In genomic region chr11:2154889-2155288, GRCh38 we compare ENCODE assay signal across 36 cellular contexts. TPM values are rescaled to one million over a fixed set of nuclear protein-coding genes. Genes with fewer than 3 reads are reported as not detected.
"Had no signal": no experiment of that assay in that cellular context is flagged by ENCODE, and none has a peak within 500 bp of the region (broad histone marks: within the 10 kb centered on the region; RNA-seq: fewer than 3 reads in every experiment).

No MANE protein-coding gene starts in this region.

- H3K4me1 ChIP-seq: foreskin keratinocyte had no signal

- H3K27me3 ChIP-seq: ascending aorta, gastrocnemius medialis had no signal

- FAIRE-seq: bronchial epithelial cell, colon had no signal

- H3K9me3 ChIP-seq: ascending aorta, esophagus muscularis mucosa, gastrocnemius medialis, heart left ventricle had no signal

- H3K36me3 ChIP-seq: ascending aorta, brain microvascular endothelial cell, esophagus muscularis mucosa, gastrocnemius medialis, heart left ventricle had no signal

- H3K4me3 ChIP-seq: ascending aorta, esophagus muscularis mucosa, gastrocnemius medialis, heart left ventricle had no signal

- ATAC-seq: activated CD4-positive, alpha-beta T cell treated with anti-CD3 and anti-CD28 coated beads for 36 hours; activated CD8-positive, alpha-beta memory T cell treated with anti-CD3 and anti-CD28 coated beads, Interleukin-2, amount 10 ng/mL, durations not matched to agents 7 days and 5 days; activated CD8-positive, alpha-beta T cell treated with anti-CD3 and anti-CD28 coated beads, Interleukin-2, amount 10 ng/mL, durations not matched to agents 7 days and 5 days; activated naive CD4-positive, alpha-beta T cell treated with anti-CD3 and anti-CD28 coated beads, Interleukin-2, amount 50 U/mL, for 72 hours; effector memory CD8-positive, alpha-beta T cell; foreskin keratinocyte; gastrocnemius medialis; heart left ventricle; T-helper 17 cell had no signal

- DNase-seq: activated CD4-positive, alpha-beta memory T cell treated with anti-CD3 and anti-CD28 coated beads for 36 hours; activated CD4-positive, alpha-beta T cell treated with anti-CD3 and anti-CD28 coated beads for 36 hours; activated CD4-positive, alpha-beta T cell treated with anti-CD3 and anti-CD28 coated beads, Interleukin-2, amount 10 ng/mL, durations not matched to agents 24 days and 14 days; activated CD4-positive, CD25-positive, alpha-beta regulatory T cell; activated CD4-positive, CD25-positive, alpha-beta regulatory T cell treated with anti-CD3 and anti-CD28 coated beads, Interleukin-2, amount 50 U/mL, for 72 hours; activated CD8-positive, alpha-beta memory T cell treated with anti-CD3 and anti-CD28 coated beads, Interleukin-2, amount 10 ng/mL, durations not matched to agents 7 days and 5 days; activated CD8-positive, alpha-beta memory T cell treated with anti-CD3 and anti-CD28 coated beads, Interleukin-2, amount 50 U/mL, for 4 hours; activated CD8-positive, alpha-beta T cell treated with anti-CD3 and anti-CD28 coated beads, Interleukin-2, amount 10 ng/mL, durations not matched to agents 7 days and 5 days; activated effector memory CD4-positive, alpha-beta T cell treated with anti-CD3 and anti-CD28 coated beads, Interleukin-2, amount 50 U/mL, for 16 hours; activated naive CD4-positive, alpha-beta T cell treated with anti-CD3 and anti-CD28 coated beads, Interleukin-2, amount 10 ng/mL, durations not matched to agents 7 days and 5 days; activated naive CD8-positive, alpha-beta T cell treated with anti-CD3 and anti-CD28 coated beads, Interleukin-2, amount 10 ng/mL, durations not matched to agents 7 days and 5 days; activated T-cell treated with anti-CD3 and anti-CD28 coated beads, Interleukin-2, amount 50 U/mL, for 1 hour; activated T-cell treated with anti-CD3 and anti-CD28 coated beads, Interleukin-2, amount 50 U/mL, for 48 hours; brain microvascular endothelial cell; cortex of kidney; dermis blood vessel endothelial cell; effector CD4-positive, alpha-beta T cell; effector memory CD8-positive, alpha-beta T cell; erythroblast; foreskin keratinocyte; gastrocnemius medialis; glutamatergic neuron; heart left ventricle; T-helper 1 cell; T-helper 17 cell; T1000 had no signal

- H3K27ac ChIP-seq: ascending aorta, brain microvascular endothelial cell, esophagus muscularis mucosa, foreskin keratinocyte, gastrocnemius medialis, heart left ventricle had no signal

RNA-seq across cellular contexts. Expression of gene INS, which starts 6.1 kb away (rescaled TPM):
- total RNA-seq: activated CD4-positive, alpha-beta memory T cell treated with anti-CD3 and anti-CD28 coated beads for 36 hours; activated CD4-positive, alpha-beta T cell treated with anti-CD3 and anti-CD28 coated beads for 36 hours; activated CD4-positive, alpha-beta T cell treated with anti-CD3 and anti-CD28 coated beads, Interleukin-2, amount 10 ng/mL, durations not matched to agents 24 days and 14 days; activated CD8-positive, alpha-beta memory T cell treated with anti-CD3 and anti-CD28 coated beads for 36 hours; activated CD8-positive, alpha-beta memory T cell treated with anti-CD3 and anti-CD28 coated beads, Interleukin-2, amount 10 ng/mL, durations not matched to agents 7 days and 5 days; activated CD8-positive, alpha-beta T cell treated with anti-CD3 and anti-CD28 coated beads, Interleukin-2, amount 10 ng/mL, durations not matched to agents 7 days and 5 days; activated naive CD4-positive, alpha-beta T cell treated with anti-CD3 and anti-CD28 coated beads, Interleukin-2, amount 50 U/mL, for 72 hours; activated naive CD8-positive, alpha-beta T cell treated with anti-CD3 and anti-CD28 coated beads, Interleukin-2, amount 10 ng/mL, durations not matched to agents 7 days and 5 days; activated T-helper 1 cell treated with anti-CD3 and anti-CD28 coated beads, Interleukin-12 subunit alpha, Interleukin-12 subunit beta, Interleukin-2, Interleukin-4 antibody, amounts not matched to agents 30 ng/mL and 10 ng/mL and 1 ng/mL, durations not matched to agents 14 hours and 24 hours and 36 hours; activated T-helper 2 cell treated with anti-CD3 and anti-CD28 coated beads, Interferon-gamma antibody, Interleukin-2, Interleukin-4, amounts not matched to agents 10 μg/mL and 5 μg/mL and 100 μg/mL, durations not matched to agents 14 hours and 24 hours and 36 hours; ascending aorta; bronchial epithelial cell; cardiac septum; chondrocyte; dermis blood vessel endothelial cell; esophagus muscularis mucosa; foreskin keratinocyte; gastrocnemius medialis; T-helper 17 cell had no signal
- polyA plus RNA-seq: foreskin keratinocyte had no signal

RNA-seq across cellular contexts. Expression of gene IGF2, which starts 15.7 kb away (rescaled TPM):
- total RNA-seq: activated CD8-positive, alpha-beta T cell treated with anti-CD3 and anti-CD28 coated beads, Interleukin-2, amount 10 ng/mL, durations not matched to agents 7 days and 5 days; activated naive CD8-positive, alpha-beta T cell treated with anti-CD3 and anti-CD28 coated beads, Interleukin-2, amount 10 ng/mL, durations not matched to agents 7 days and 5 days had no signal

RNA-seq across cellular contexts. Expression of gene TH, which starts 16.7 kb away (rescaled TPM):
- total RNA-seq: activated CD4-positive, alpha-beta memory T cell treated with anti-CD3 and anti-CD28 coated beads for 36 hours; activated CD4-positive, alpha-beta T cell treated with anti-CD3 and anti-CD28 coated beads for 36 hours; activated CD4-positive, alpha-beta T cell treated with anti-CD3 and anti-CD28 coated beads, Interleukin-2, amount 10 ng/mL, durations not matched to agents 24 days and 14 days; activated CD8-positive, alpha-beta memory T cell treated with anti-CD3 and anti-CD28 coated beads for 36 hours; activated CD8-positive, alpha-beta memory T cell treated with anti-CD3 and anti-CD28 coated beads, Interleukin-2, amount 10 ng/mL, durations not matched to agents 7 days and 5 days; activated CD8-positive, alpha-beta T cell treated with anti-CD3 and anti-CD28 coated beads, Interleukin-2, amount 10 ng/mL, durations not matched to agents 7 days and 5 days; activated naive CD4-positive, alpha-beta T cell treated with anti-CD3 and anti-CD28 coated beads, Interleukin-2, amount 50 U/mL, for 72 hours; activated naive CD8-positive, alpha-beta T cell treated with anti-CD3 and anti-CD28 coated beads, Interleukin-2, amount 10 ng/mL, durations not matched to agents 7 days and 5 days; activated T-helper 1 cell treated with anti-CD3 and anti-CD28 coated beads, Interleukin-12 subunit alpha, Interleukin-12 subunit beta, Interleukin-2, Interleukin-4 antibody, amounts not matched to agents 30 ng/mL and 10 ng/mL and 1 ng/mL, durations not matched to agents 14 hours and 24 hours and 36 hours; activated T-helper 2 cell treated with anti-CD3 and anti-CD28 coated beads, Interferon-gamma antibody, Interleukin-2, Interleukin-4, amounts not matched to agents 10 μg/mL and 5 μg/mL and 100 μg/mL, durations not matched to agents 14 hours and 24 hours and 36 hours; ascending aorta; cardiac septum; chondrocyte; dermis blood vessel endothelial cell; gastrocnemius medialis; heart left ventricle; T-helper 17 cell had no signal
